Comparison of ENCODE assay signal across 8 cellular contexts in the genomic region with DNA sequence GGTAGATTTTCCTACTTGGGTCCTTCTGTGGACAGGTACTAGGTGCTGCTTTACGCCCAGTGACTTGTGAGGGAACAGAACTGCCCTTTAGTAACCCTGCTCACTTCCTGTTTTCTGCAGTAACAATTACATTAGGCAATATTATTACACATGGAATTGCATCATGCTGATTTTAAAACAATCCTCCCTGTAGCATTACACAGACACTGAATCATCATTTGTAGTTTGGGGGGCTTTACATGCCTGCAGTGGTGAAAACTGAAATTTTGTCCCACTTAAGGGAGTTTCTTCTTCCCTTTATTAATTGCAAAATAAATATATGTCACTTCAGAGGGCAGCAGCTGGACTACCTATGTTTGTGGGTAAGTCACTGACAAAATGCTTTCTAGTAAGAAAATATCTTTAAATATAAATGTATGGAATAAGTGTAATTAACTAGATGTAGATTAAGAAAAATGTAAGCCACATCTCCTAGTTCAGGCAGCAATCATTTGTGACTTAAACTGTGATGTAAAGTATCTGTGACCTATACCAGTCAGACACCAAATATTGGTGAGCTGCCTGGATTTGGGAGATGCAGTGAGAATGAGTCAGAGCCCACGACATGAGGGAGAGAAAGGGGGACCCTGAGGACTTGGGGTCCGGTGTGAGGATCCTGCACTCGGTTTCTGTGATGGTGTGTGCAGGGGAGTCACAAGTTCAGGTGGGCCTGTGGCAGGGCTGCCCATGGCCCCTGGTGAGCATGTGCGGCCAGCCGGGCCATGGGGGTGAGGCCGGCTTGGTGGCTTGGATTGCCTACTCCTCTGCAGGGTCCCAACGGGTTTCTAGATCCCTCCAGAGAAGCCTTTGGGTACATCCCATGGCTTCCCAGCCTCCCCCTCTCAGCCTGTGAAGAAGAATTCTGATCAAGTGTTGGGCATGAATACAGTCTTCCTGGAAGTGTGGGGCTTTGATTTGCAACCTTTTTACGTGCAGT. TPM values are rescaled to one million over a fixed set of nuclear protein-coding genes. Genes with fewer than 3 reads are reported as not detected.
DNase-seq lines count a peak whose midpoint lies in the region; ATAC-seq and TF ChIP-seq lines count a peak whose summit lies in the region.

No MANE protein-coding gene starts in this region.

- H3K4me2 ChIP-seq in OCI-LY1 (ENCODE audit: low read length), result peak overlapping the region; percentile 42

- H3K27me3 ChIP-seq in OCI-LY1 (ENCODE audit: insufficient read depth, low read length) (no peaks in the 10 kb centered on the region), psoas muscle (ENCODE audit: insufficient read depth in 3 of 3, low read length in 2 of 3) (no peaks in the 10 kb centered on the region)

- H3K79me2 ChIP-seq in OCI-LY1 (ENCODE audit: insufficient read depth, low read length), result no peaks in the 10 kb centered on the region

- H4K20me1 ChIP-seq in OCI-LY1 (ENCODE audit: insufficient read depth, low read length), result no peaks in the 10 kb centered on the region

- H3K4me1 Mint-ChIP-seq in activated CD4-positive, alpha-beta T cell treated with anti-CD3 and anti-CD28 coated beads, Interleukin-2, amount 10 ng/mL, durations not matched to agents 24 days and 14 days, result peaks cover 28% of the 10 kb centered on the region

- H3K27ac Mint-ChIP-seq in activated CD4-positive, alpha-beta T cell treated with anti-CD3 and anti-CD28 coated beads, Interleukin-2, amount 10 ng/mL, durations not matched to agents 24 days and 14 days, result no peak overlapping the region

- TF ChIP-seq CTCF in OCI-LY1 (IDR thresholded peaks at IDR 0.05; ENCODE audit: low read length), result no peak
- TF ChIP-seq CTCF in psoas muscle (IDR thresholded peaks at IDR 0.05), result no peak

- no peaks in the 10 kb centered on the region for H3K9me3 Mint-ChIP-seq in activated CD4-positive, alpha-beta T cell treated with anti-CD3 and anti-CD28 coated beads, Interleukin-2, amount 10 ng/mL, durations not matched to agents 24 days and 14 days

- no peak overlapping the region; the same call in 1 of the 2 replicates for H2AFZ ChIP-seq in OCI-LY1 (ENCODE audit: low read length)

- no peaks in the 10 kb centered on the region for H3K9me2 ChIP-seq in OCI-LY1 (ENCODE audit: low read depth, low read length)

- H3K4me3 ChIP-seq in OCI-LY1 (ENCODE audit: low read depth, low read length, poor library complexity, severe bottlenecking), result no peak overlapping the region
- H3K4me3 ChIP-seq in psoas muscle, result no peak overlapping the region

- H3K27ac ChIP-seq in OCI-LY1 (ENCODE audit: low read depth, low read length, poor library complexity, severe bottlenecking), result peak overlapping the region; percentile 83
- H3K27ac ChIP-seq in psoas muscle, result no peak overlapping the region

- H3K36me3 Mint-ChIP-seq in activated CD4-positive, alpha-beta T cell treated with anti-CD3 and anti-CD28 coated beads, Interleukin-2, amount 10 ng/mL, durations not matched to agents 24 days and 14 days (ENCODE audit: low read depth), result no peaks in the 10 kb centered on the region

- ATAC-seq in psoas muscle (peak; percentile 51 to 77 (median 64)), HG02642 (IDR thresholded peaks at IDR 0.05; ENCODE audit: poor library complexity, unreplicated experiment) (no peak), GM18861 (IDR thresholded peaks at IDR 0.05; ENCODE audit: unreplicated experiment) (no peak)

- H3F3A ChIP-seq in OCI-LY1 (ENCODE audit: insufficient read depth, low read length), result peaks cover 2% of the 10 kb centered on the region; the same call in 1 of the 2 replicates

- no peaks in the 10 kb centered on the region for H3K36me3 ChIP-seq in OCI-LY1 (ENCODE audit: insufficient read depth, low read length)
- H3K36me3 ChIP-seq in psoas muscle (ENCODE audit: insufficient read depth in 1 of 2, low read depth in 1 of 2), result no peaks in the 10 kb centered on the region

- peaks cover 7% of the 10 kb centered on the region for H3K27me3 Mint-ChIP-seq in activated CD4-positive, alpha-beta T cell treated with anti-CD3 and anti-CD28 coated beads, Interleukin-2, amount 10 ng/mL, durations not matched to agents 24 days and 14 days

- 80 to 83% (median 80%) methylated on average over 9 of the region's 9 CpGs for WGBS in psoas muscle, 3 donors

- peak overlapping the region; percentile 12 for H3K4me3 Mint-ChIP-seq in activated CD4-positive, alpha-beta T cell treated with anti-CD3 and anti-CD28 coated beads, Interleukin-2, amount 10 ng/mL, durations not matched to agents 24 days and 14 days

- intact Hi-C loops in activated CD4-positive, alpha-beta T cell treated with anti-CD3 and anti-CD28 coated beads, Interleukin-2, amount 10 ng/mL, durations not matched to agents 24 days and 14 days (cut with micrococcal nuclease), result no loop called here
- intact Hi-C loops in psoas muscle (cut with DNase I), result no loop called here

- H3K9me3 ChIP-seq in OCI-LY1 (ENCODE audit: low read length), result no peaks in the 10 kb centered on the region
- H3K9me3 ChIP-seq in psoas muscle, result no peaks in the 10 kb centered on the region

- peak overlapping the region; percentile 42 for H3K9ac ChIP-seq in OCI-LY1 (ENCODE audit: low read length)

- H3K4me1 ChIP-seq in OCI-LY1 (ENCODE audit: insufficient read depth, low read length, severe bottlenecking) (peaks cover 45% of the 10 kb centered on the region), psoas muscle (no peaks in the 10 kb centered on the region)

- DNase-seq in activated CD4-positive, alpha-beta T cell treated with anti-CD3 and anti-CD28 coated beads, Interleukin-2, amount 10 ng/mL, durations not matched to agents 24 days and 14 days, result no peak
- no peak for DNase-seq in activated CD4-positive, alpha-beta T cell treated with anti-CD3 and anti-CD28 coated beads, Interleukin-2, amount 50 U/mL, for 48 hours
- DNase-seq in ecto neural progenitor cell (ENCODE audit: low spot score), result peak; percentile 29
- no peak for DNase-seq in psoas muscle
- no peak for DNase-seq in NCI-H446 (lab: John Stamatoyannopoulos, UW)

RNA-seq across cellular contexts. Expression of gene ABCG1, which starts 19.2 kb away (rescaled TPM):
- total RNA-seq in activated CD4-positive, alpha-beta T cell treated with anti-CD3 and anti-CD28 coated beads, Interleukin-2, amount 10 ng/mL, durations not matched to agents 24 days and 14 days, result 10.3 and 11.4 TPM in 2 replicates
- 10 to 100 TPM in 2 of 4 donors, 1 to 10 TPM in 2; 4.4 to 35.8 (median 16.6) TPM for total RNA-seq in psoas muscle
- 1 to 10 TPM; 2.9 to 3.5 (median 3.5) TPM for polyA plus RNA-seq in psoas muscle

Comparison
In these comparisons a context has a peak if more than half of its experiments do, and no peak if none do; other contexts are left out.
1. ATAC-seq: peak in psoas muscle (4 of 4); none in HG02642 (single experiment) and GM18861 (single experiment).